Comparison of ENCODE assay signal across 22 cellular contexts in the genomic region with DNA sequence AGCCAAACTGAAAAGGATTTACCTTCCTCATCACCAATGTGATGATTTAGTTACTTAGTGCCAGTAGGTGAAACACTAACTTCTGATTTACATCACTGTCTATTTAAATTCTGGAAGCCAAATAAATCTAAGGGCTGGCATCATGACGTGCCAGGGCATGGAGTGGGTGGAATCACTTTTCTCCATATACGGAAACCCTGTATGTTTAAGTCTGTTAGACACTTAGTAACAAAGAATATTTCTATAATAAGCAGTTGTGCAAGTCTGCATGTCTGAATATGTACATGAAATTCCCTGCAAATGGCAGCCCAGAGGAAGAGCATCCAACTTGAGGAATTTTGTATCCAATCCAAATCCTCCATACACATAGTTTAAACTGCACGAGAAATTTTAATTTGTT.
"Had no signal": no experiment of that assay in that cellular context is flagged by ENCODE, and none has a peak within 500 bp of the region (broad histone marks: within the 10 kb centered on the region; RNA-seq: fewer than 3 reads in every experiment).

No MANE protein-coding gene starts in this region.

- H3K27me3 Mint-ChIP-seq: dendritic cell treated with granulocyte-macrophage colony-stimulating factor and Interleukin-4, amounts not matched to agents 40 ng/mL and 50 ng/mL, for 4 days; effector memory CD8-positive, alpha-beta T cell; memory B cell; naive thymus-derived CD4-positive, alpha-beta T cell had no signal

- H3K27ac ChIP-seq: colonic mucosa, esophagus squamous epithelium, gastroesophageal sphincter, heart left ventricle, hepatocyte, left lung, lower lobe of right lung had no signal

- H3K27ac Mint-ChIP-seq: dendritic cell treated with granulocyte-macrophage colony-stimulating factor and Interleukin-4, amounts not matched to agents 40 ng/mL and 50 ng/mL, for 4 days; effector memory CD8-positive, alpha-beta T cell; endodermal cell; immature natural killer cell; memory B cell; naive thymus-derived CD4-positive, alpha-beta T cell had no signal

- H3K4me1 Mint-ChIP-seq: endodermal cell had no signal

- H3K4me3 Mint-ChIP-seq: dendritic cell treated with granulocyte-macrophage colony-stimulating factor and Interleukin-4, amounts not matched to agents 40 ng/mL and 50 ng/mL, for 4 days; effector memory CD8-positive, alpha-beta T cell; endodermal cell; immature natural killer cell; memory B cell; naive thymus-derived CD4-positive, alpha-beta T cell had no signal

- H3K4me1 ChIP-seq: colonic mucosa, left lung had no signal

- H3K36me3 ChIP-seq: colonic mucosa, esophagus squamous epithelium, gastroesophageal sphincter, heart left ventricle, left lung, lower lobe of right lung had no signal

- H3K4me3 ChIP-seq: colonic mucosa, esophagus squamous epithelium, gastroesophageal sphincter, heart left ventricle, hepatocyte, left lung, lower lobe of right lung had no signal

- ATAC-seq: effector memory CD8-positive, alpha-beta T cell; gastroesophageal sphincter; heart left ventricle; left cardiac atrium; left lung; left ventricle myocardium superior; lower lobe of right lung; naive thymus-derived CD4-positive, alpha-beta T cell had no signal

- DNase-seq: colonic mucosa; cortex of kidney; effector CD8-positive, alpha-beta T cell; effector memory CD8-positive, alpha-beta T cell; endodermal cell; esophagus squamous epithelium; foreskin fibroblast; heart left ventricle; hypothalamus; immature natural killer cell; islet precursor cell; left cardiac atrium; left lung; left ventricle myocardium superior; lower lobe of right lung; mesendoderm; midbrain; naive thymus-derived CD4-positive, alpha-beta T cell had no signal

- H3K9me3 Mint-ChIP-seq: dendritic cell treated with granulocyte-macrophage colony-stimulating factor and Interleukin-4, amounts not matched to agents 40 ng/mL and 50 ng/mL, for 4 days; effector memory CD8-positive, alpha-beta T cell; immature natural killer cell; memory B cell had no signal

- H3K27me3 ChIP-seq: colonic mucosa, esophagus squamous epithelium, gastroesophageal sphincter, heart left ventricle, hepatocyte, left lung had no signal
